In genomic region chr2:197813093-197813787, GRCh38 we compare ENCODE assay signal across 9 cellular contexts. TPM values are rescaled to one million over a fixed set of nuclear protein-coding genes. Genes with fewer than 3 reads are reported as not detected.
A peak's percentile ranks its signal among the peaks of the same experiment; 100 is the strongest.
DNase-seq lines count a peak whose midpoint lies in the region; ATAC-seq and TF ChIP-seq lines count a peak whose summit lies in the region.
"Had no signal": no experiment of that assay in that cellular context is flagged by ENCODE, and none has a peak within 500 bp of the region (broad histone marks: within the 10 kb centered on the region; RNA-seq: fewer than 3 reads in every experiment).

No MANE protein-coding gene starts in this region.

- no peak for ATAC-seq in GM18505 (IDR thresholded peaks at IDR 0.05; ENCODE audit: unreplicated experiment)

- H3K27ac ChIP-seq in HEK293 (ENCODE audit: extremely low read depth, low read depth, low read length) (no peak overlapping the region), tibial nerve (no peak overlapping the region)
- H3K27ac ChIP-seq: SJSA1 had no signal

- H3K27me3 ChIP-seq in tibial nerve: no peaks in the 10 kb centered on the region

- H3K4me1 ChIP-seq in HEK293 (ENCODE audit: control insufficient read depth, insufficient read depth, low read length) (no peaks in the 10 kb centered on the region), tibial nerve (no peaks in the 10 kb centered on the region)
- H3K4me1 ChIP-seq: SJSA1 had no signal

- no peak for TF ChIP-seq EP300 in tibial nerve (IDR thresholded peaks at IDR 0.05)

- H3K9me3 ChIP-seq in HEK293 (ENCODE audit: control insufficient read depth, insufficient read depth, low read depth, low read length): no peaks in the 10 kb centered on the region
- H3K9me3 ChIP-seq in tibial nerve: no peaks in the 10 kb centered on the region
- H3K9me3 ChIP-seq: SJSA1 had no signal

- TF ChIP-seq CTCF in HEK293 (tag by site-specific recombination; IDR thresholded peaks at IDR 0.05) (no peak), fibroblast of villous mesenchyme (IDR thresholded peaks at IDR 0.05; ENCODE audit: insufficient read depth, low read depth, low read length) (peak; percentile 60), tibial nerve (IDR thresholded peaks at IDR 0.05) (peak in 4 of 5 experiments; percentile 14 to 47 (median 28))

- H3K4me3 ChIP-seq in HEK293 (ENCODE audit: low read depth, low read length) (no peak overlapping the region), fibroblast of villous mesenchyme (ENCODE audit: low read depth, low read length) (no peak overlapping the region), tibial nerve (no peak overlapping the region)
- H3K4me3 ChIP-seq: SJSA1 had no signal

- peak; percentile 55 for DNase-seq in Daoy (ENCODE audit: low read depth)
- DNase-seq in RPMI7951 (ENCODE audit: low read depth): peak; percentile 52
- DNase-seq in fibroblast of villous mesenchyme (ENCODE audit: low read depth): peak; percentile 44
- DNase-seq in tibial nerve (ENCODE audit: low spot score in 2 of 2): no peak
- no peak for DNase-seq in C1 segment of cervical spinal cord (lab: John Stamatoyannopoulos, UW)
- DNase-seq in activated T-cell treated with anti-CD3 and anti-CD28 coated beads for 4 hours: no peak

- POLR2A ChIA-PET in HEK293 (lab: Yijun Ruan, JAX): no interaction called here

- TF ChIP-seq POLR2A in tibial nerve (IDR thresholded peaks at IDR 0.05) (no peak), GM18505 (IDR thresholded peaks at IDR 0.05; ENCODE audit: borderline replicate concordance, extremely low read depth, insufficient read depth, insufficient read length) (no peak)

- H3K36me3 ChIP-seq in HEK293 (ENCODE audit: control insufficient read depth in 2 of 2, insufficient read depth in 1 of 2, low read length in 2 of 2) (no peaks in the 10 kb centered on the region), tibial nerve (no peaks in the 10 kb centered on the region)
- H3K36me3 ChIP-seq: SJSA1 had no signal

- CTCF ChIA-PET in HEK293 (lab: Yijun Ruan, JAX): interaction anchor here (0.6 to 1.7 kb wide), 32 partner anchors 9 to 1228 kb away, joined by 3 to 10 read pairs (median 3); partner anchors contain the start of gene PLCL1

- WGBS in tibial nerve, 2 donors: 60 to 65% methylated on average over 3 of the region's 3 CpGs

TF ChIP-seq in HEK293, 187 proteins besides CTCF, POLR2A, EP300 and RAD21:
- TF ChIP-seq ZNF654 (tag by site-specific recombination; IDR thresholded peaks at IDR 0.05; ENCODE audit: low read depth): 0 out of 2 replicates have a peak, but pooled peaks have one; percentile 1
- TF ChIP-seq ZNF266 (tag by site-specific recombination; IDR thresholded peaks at IDR 0.05; ENCODE audit: low read depth): no peak
- TF ChIP-seq ZNF18 (tag by site-specific recombination; IDR thresholded peaks at IDR 0.05): no peak
- no peak for TF ChIP-seq ZNF324 (tag by site-specific recombination; IDR thresholded peaks at IDR 0.05)
- no peak for TF ChIP-seq ZNF19 (tag by site-specific recombination; IDR thresholded peaks at IDR 0.05; ENCODE audit: low read depth)
- TF ChIP-seq ATF2 (tag by site-specific recombination; IDR thresholded peaks at IDR 0.05; ENCODE audit: low read depth): no peak
- TF ChIP-seq BCL6B (tag by site-specific recombination; IDR thresholded peaks at IDR 0.05): no peak
- peak; percentile 78 for TF ChIP-seq ZNF660 (tag by site-specific recombination; IDR thresholded peaks at IDR 0.05)

RNA-seq across cellular contexts. Expression of gene PLCL1, which starts 8.8 kb away (rescaled TPM):
- total RNA-seq in Daoy (2014; rRNA removed; shearing (Covaris generic)): 0.11 TPM in 1 of 2 replicates, not detected in the other
- 0.12 TPM in 1 of 2 replicates, not detected in the other for total RNA-seq in RPMI7951 (2014; rRNA removed; shearing (Covaris generic))
- 0.43 and 0.64 TPM in 2 replicates for total RNA-seq in fibroblast of villous mesenchyme
- total RNA-seq in tibial nerve: 10 to 100 TPM in 1 of 4 donors, 1 to 10 TPM in 3; 6.6 to 10.0 (median 7.9) TPM

RNA-seq across cellular contexts. Expression of gene BOLL, which starts 28.1 kb away (rescaled TPM):
- total RNA-seq in Daoy (2014; rRNA removed; shearing (Covaris generic)): not detected in 2 replicates
- not detected in 2 replicates for total RNA-seq in RPMI7951 (2014; rRNA removed; shearing (Covaris generic))
- total RNA-seq in fibroblast of villous mesenchyme (not detected in 2 replicates), tibial nerve (not detected)
- total RNA-seq: SJSA1 had no signal

Comparison
In these comparisons a context has a peak if more than half of its experiments do, and no peak if none do; other contexts are left out.
1. DNase-seq: peak in Daoy (single experiment), RPMI7951 (single experiment) and fibroblast of villous mesenchyme (single experiment); none in tibial nerve (0 of 2), C1 segment of cervical spinal cord (0 of 14) and activated T-cell treated with anti-CD3 and anti-CD28 coated beads for 4 hours (single experiment).